15 cellular contexts compared by ENCODE assay signal in the genomic region with DNA sequence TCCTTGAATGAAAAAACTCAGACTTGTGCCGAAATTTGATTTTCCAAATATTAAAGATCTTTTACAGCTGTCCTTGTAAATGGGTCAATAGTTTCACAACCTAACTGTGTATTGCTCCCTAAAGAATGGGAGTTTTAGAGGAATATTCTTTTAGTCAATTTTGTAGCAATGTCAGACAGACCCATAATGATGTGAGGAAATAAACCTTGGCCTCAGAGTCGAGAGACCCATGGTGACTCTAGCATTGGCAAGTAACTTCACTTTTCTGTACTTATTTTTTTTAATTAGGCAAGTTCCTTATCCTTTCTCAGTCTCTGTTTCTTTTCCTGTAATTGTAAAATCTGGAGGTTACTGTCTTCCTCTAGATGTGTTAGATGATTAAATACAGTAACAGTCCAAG.
A peak's percentile ranks its signal among the peaks of the same experiment; 100 is the strongest.
DNase-seq lines count a peak whose midpoint lies in the region; ATAC-seq and TF ChIP-seq lines count a peak whose summit lies in the region.
"Had no signal": no experiment of that assay in that cellular context is flagged by ENCODE, and none has a peak within 500 bp of the region (broad histone marks: within the 10 kb centered on the region; RNA-seq: fewer than 3 reads in every experiment).

No MANE protein-coding gene starts in this region.

- no peak for TF ChIP-seq EP300 in gastroesophageal sphincter (IDR thresholded peaks at IDR 0.05)

- no peaks in the 10 kb centered on the region for H3K27me3 Mint-ChIP-seq in nephron (ENCODE audit: low read depth)

- no peak overlapping the region for H3K4me3 ChIP-seq in heart right ventricle
- no peak overlapping the region for H3K4me3 ChIP-seq in right atrium auricular region
- H3K4me3 ChIP-seq in gastroesophageal sphincter, result no peak overlapping the region
- H3K4me3 ChIP-seq: BLaER1 treated with 17β-estradiol and CSF1 and Interleukin-3, amounts not matched to agents 10 nM and 100 nM had no signal

- ATAC-seq in heart right ventricle, result peak in 5 of 8 donors; percentile 46 to 65 (median 55)
- ATAC-seq in gastroesophageal sphincter, result peak; percentile 67
- ATAC-seq in GM19324 (IDR thresholded peaks at IDR 0.05; ENCODE audit: low FRiP score, unreplicated experiment), result no peak
- ATAC-seq: CD8-positive, alpha-beta T cell; HepG2 had no signal

- no peak for TF ChIP-seq POLR2A in gastroesophageal sphincter (IDR thresholded peaks at IDR 0.05)

- DNase-seq in heart right ventricle (no peak), right atrium auricular region (ENCODE audit: low spot score) (no peak), NCI-H526 treated with DMSO at 0.1 percent for 48 hours (lab: John Stamatoyannopoulos, UW) (no peak)
- DNase-seq in activated T-cell treated with anti-CD3 and anti-CD28 coated beads, Interleukin-2, amount 50 U/mL, for 48 hours, result no peak
- DNase-seq: Calu3; CD8-positive, alpha-beta T cell; DMS79 treated with DMSO at 0.1 percent for 48 hours; GF-D8; H9 had no signal

- peaks cover 7% of the 10 kb centered on the region for H3K9me3 Mint-ChIP-seq in nephron
- H3K9me3 Mint-ChIP-seq: CD8-positive, alpha-beta T cell; H9 had no signal

- no peaks in the 10 kb centered on the region for H3K36me3 ChIP-seq in heart right ventricle
- no peaks in the 10 kb centered on the region for H3K36me3 ChIP-seq in right atrium auricular region
- H3K36me3 ChIP-seq in gastroesophageal sphincter, result no peaks in the 10 kb centered on the region
- H3K36me3 ChIP-seq: BLaER1 treated with 17β-estradiol and CSF1 and Interleukin-3, amounts not matched to agents 10 nM and 100 nM had no signal

- H3K4me3 Mint-ChIP-seq in nephron, result no peak overlapping the region
- H3K4me3 Mint-ChIP-seq: B cell; CD8-positive, alpha-beta T cell; H9 had no signal

- TF ChIP-seq CTCF in heart right ventricle (IDR thresholded peaks at IDR 0.05) (no peak), right atrium auricular region (IDR thresholded peaks at IDR 0.05) (no peak), gastroesophageal sphincter (IDR thresholded peaks at IDR 0.05) (no peak), nephron (IDR thresholded peaks at IDR 0.05; ENCODE audit: unreplicated experiment in 3 of 3) (no peak)

- H3K27me3 ChIP-seq in heart right ventricle (no peaks in the 10 kb centered on the region), right atrium auricular region (no peaks in the 10 kb centered on the region), gastroesophageal sphincter (no peaks in the 10 kb centered on the region)
- H3K27me3 ChIP-seq: BLaER1 treated with 17β-estradiol and CSF1 and Interleukin-3, amounts not matched to agents 10 nM and 100 nM had no signal

- H3K4me1 Mint-ChIP-seq in nephron, result peaks cover 57% of the 10 kb centered on the region
- H3K4me1 Mint-ChIP-seq: B cell had no signal

- H3K27ac Mint-ChIP-seq in nephron, result peak overlapping the region in 2 of 3 experiments; percentile 91 to 96
- H3K27ac Mint-ChIP-seq: B cell; CD8-positive, alpha-beta T cell; H9 had no signal

- H3K36me3 Mint-ChIP-seq in nephron (ENCODE audit: low read depth), result no peaks in the 10 kb centered on the region
- H3K36me3 Mint-ChIP-seq: CD8-positive, alpha-beta T cell had no signal

- 44 to 48% methylated on average over 2 of the region's 2 CpGs for WGBS in heart right ventricle, 2 donors
- 36 to 63% methylated on average over 2 of the region's 2 CpGs for WGBS in gastroesophageal sphincter (ENCODE audit: low coverage in 1 of 2), 2 donors

- H3K9me3 ChIP-seq in heart right ventricle, result no peaks in the 10 kb centered on the region
- H3K9me3 ChIP-seq in right atrium auricular region, result no peaks in the 10 kb centered on the region
- H3K9me3 ChIP-seq in gastroesophageal sphincter, result no peaks in the 10 kb centered on the region

- peak overlapping the region in 1 of 10 donors; percentile 23 for H3K27ac ChIP-seq in heart right ventricle
- H3K27ac ChIP-seq in right atrium auricular region, result no peak overlapping the region
- H3K27ac ChIP-seq in gastroesophageal sphincter, result no peak overlapping the region
- H3K27ac ChIP-seq: BLaER1 treated with 17β-estradiol and CSF1 and Interleukin-3, amounts not matched to agents 10 nM and 100 nM had no signal

- intact Hi-C loops in heart right ventricle (cut with DNase I), result loop anchor here in 1 of 10 donors (10.0 kb wide), 1 partner anchor 119 kb away; no protein-coding TSS in a partner anchor

- H3K4me1 ChIP-seq in heart right ventricle (peaks cover 0 to 24% (median 0%) of the 10 kb centered on the region in 9 donors), right atrium auricular region (peaks cover 0 to 2% of the 10 kb centered on the region in 2 donors), gastroesophageal sphincter (peaks cover 0 to 20% (median 0%) of the 10 kb centered on the region in 3 donors)
- H3K4me1 ChIP-seq: BLaER1 treated with 17β-estradiol and CSF1 and Interleukin-3, amounts not matched to agents 10 nM and 100 nM had no signal
